In the genomic region with DNA sequence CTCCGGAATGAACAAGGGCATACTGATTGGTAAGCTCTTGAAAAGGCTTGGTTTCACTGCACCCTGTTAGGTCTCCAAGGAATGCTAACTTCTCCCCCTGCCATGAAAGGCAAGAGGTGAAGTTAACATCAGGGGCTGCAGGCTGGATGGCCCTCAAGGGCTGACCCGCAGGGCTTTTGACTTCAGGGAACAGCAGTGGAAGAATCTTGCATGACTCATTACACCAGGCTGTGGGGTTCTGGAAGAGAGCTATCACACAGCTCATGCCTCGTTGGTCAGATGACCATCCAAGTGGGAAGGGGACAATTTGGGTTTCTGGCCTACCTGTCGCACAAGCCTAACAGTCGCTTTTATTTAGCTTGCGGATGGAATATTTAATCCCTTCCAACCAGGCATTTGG, we compare ENCODE assay signal across 25 cellular contexts.
"Had no signal": no experiment of that assay in that cellular context is flagged by ENCODE, and none has a peak within 500 bp of the region (broad histone marks: within the 10 kb centered on the region; RNA-seq: fewer than 3 reads in every experiment).

No MANE protein-coding gene starts in this region.

- ATAC-seq: activated naive CD4-positive, alpha-beta T cell treated with anti-CD3 and anti-CD28 coated beads, Interleukin-2, amount 50 U/mL, for 72 hours; activated T-helper 17 cell treated with anti-CD3 and anti-CD28 coated beads, Interleukin-2, amount 50 U/mL, for 72 hours; gastrocnemius medialis; lower lobe of right lung; naive thymus-derived CD8-positive, alpha-beta T cell; WTC11 had no signal

- DNase-seq: activated CD4-positive, alpha-beta T cell treated with anti-CD3 and anti-CD28 coated beads, Interleukin-2, amount 50 U/mL, for 4 hours; activated CD8-positive, alpha-beta memory T cell treated with anti-CD3 and anti-CD28 coated beads for 24 hours; activated CD8-positive, alpha-beta memory T cell treated with anti-CD3 and anti-CD28 coated beads, Interleukin-2, amount 50 U/mL, for 4 hours; activated T-cell treated with anti-CD3 and anti-CD28 coated beads, Interleukin-2, amount 50 U/mL, for 24 hours; colonic mucosa; gastrocnemius medialis; head of caudate nucleus; hypothalamus; lower lobe of right lung; naive thymus-derived CD8-positive, alpha-beta T cell; retina; spleen; stimulated activated CD4-positive, alpha-beta T cell treated with anti-CD3 and anti-CD28 coated beads, Interleukin-4, amount 100 ng/mL, for 1 hour; stimulated activated naive CD4-positive, alpha-beta T cell; T-helper 1 cell; upper lobe of left lung had no signal

- FAIRE-seq: keratinocyte, TTC549 had no signal

- H3K27me3 ChIP-seq: ascending aorta, breast epithelium, colonic mucosa, esophagus muscularis mucosa, gastrocnemius medialis, spleen, upper lobe of left lung had no signal

- H3K4me3 ChIP-seq: ascending aorta, breast epithelium, colonic mucosa, esophagus muscularis mucosa, gastrocnemius medialis, lower lobe of right lung, spleen, thoracic aorta, upper lobe of left lung had no signal

- H3K36me3 ChIP-seq: ascending aorta, breast epithelium, colonic mucosa, esophagus muscularis mucosa, gastrocnemius medialis, lower lobe of right lung, spleen, thoracic aorta, upper lobe of left lung had no signal
